ENCODE assay signal across 15 cellular contexts in genomic region chr1:205068457-205069035, GRCh38. TPM values are rescaled to one million over a fixed set of nuclear protein-coding genes. Genes with fewer than 3 reads are reported as not detected.
"Had no signal": no experiment of that assay in that cellular context is flagged by ENCODE, and none has a peak within 500 bp of the region (broad histone marks: within the 10 kb centered on the region; RNA-seq: fewer than 3 reads in every experiment).

No MANE protein-coding gene starts in this region.

- DNase-seq: activated CD4-positive, alpha-beta T cell treated with anti-CD3 and anti-CD28 coated beads, Interleukin-2, amount 10 ng/mL, durations not matched to agents 7 days and 5 days; activated CD8-positive, alpha-beta memory T cell treated with anti-CD3 and anti-CD28 coated beads for 24 hours; activated naive CD4-positive, alpha-beta T cell treated with Interleukin-2 at 50 U/mL for 16 hours; brain microvascular endothelial cell; cerebellar nuclear complex; dermis blood vessel endothelial cell; mesendoderm; nephron progenitor cell; stimulated activated CD4-positive, alpha-beta T cell treated with anti-CD3 and anti-CD28 coated beads, Interleukin-4, amount 100 ng/mL, for 4 hours; T-helper 17 cell; thyroid gland had no signal

- H3K9me3 ChIP-seq: adrenal gland, thyroid gland had no signal

- H3K79me2 ChIP-seq: hepatocyte had no signal

- H3K27ac ChIP-seq: adrenal gland, brain microvascular endothelial cell, hepatocyte, thyroid gland had no signal

- H3K4me3 ChIP-seq: adrenal gland, hepatocyte, thyroid gland had no signal

- H3K36me3 ChIP-seq: adrenal gland, brain microvascular endothelial cell, thyroid gland had no signal

- ATAC-seq: T-helper 17 cell, WTC11 had no signal

- H3K4me1 ChIP-seq: adrenal gland, thyroid gland had no signal

- H2AFZ ChIP-seq: hepatocyte had no signal

- H3K4me2 ChIP-seq: hepatocyte had no signal

- H3K27me3 ChIP-seq: adrenal gland, brain microvascular endothelial cell, hepatocyte, thyroid gland had no signal

RNA-seq across cellular contexts. Expression of gene TMEM81, which starts 15.7 kb away (rescaled TPM):
- polyA plus RNA-seq: hepatocyte had no signal

RNA-seq across cellular contexts. Expression of gene CNTN2, which starts 25.5 kb away (rescaled TPM):
- total RNA-seq: activated CD4-positive, alpha-beta T cell treated with anti-CD3 and anti-CD28 coated beads, Interleukin-2, amount 10 ng/mL, durations not matched to agents 7 days and 5 days; dermis blood vessel endothelial cell; kidney epithelial cell; T-helper 17 cell had no signal
- polyA plus RNA-seq: hepatocyte had no signal
